In genomic region chr3:148075829-148076716, GRCh38 we compare ENCODE assay signal across 8 cellular contexts.
DNase-seq lines count a peak whose midpoint lies in the region; ATAC-seq and TF ChIP-seq lines count a peak whose summit lies in the region.

No MANE protein-coding gene starts in this region.

- H3K36me3 ChIP-seq in HUES48 (ENCODE audit: control insufficient read depth, insufficient read depth, low read length), result no peaks in the 10 kb centered on the region

- H3K9me3 Mint-ChIP-seq in glutamatergic neuron (ENCODE audit: unreplicated experiment), result no peaks in the 10 kb centered on the region
- H3K9me3 Mint-ChIP-seq in activated CD4-positive, alpha-beta memory T cell treated with anti-CD3 and anti-CD28 coated beads for 36 hours, result no peaks in the 10 kb centered on the region

- H3K36me3 Mint-ChIP-seq in glutamatergic neuron (ENCODE audit: unreplicated experiment), result no peaks in the 10 kb centered on the region
- H3K36me3 Mint-ChIP-seq in activated CD4-positive, alpha-beta memory T cell treated with anti-CD3 and anti-CD28 coated beads for 36 hours, result no peaks in the 10 kb centered on the region

- intact Hi-C loops in activated CD4-positive, alpha-beta memory T cell treated with anti-CD3 and anti-CD28 coated beads for 36 hours (cut with micrococcal nuclease), result no loop called here

- H3K4me3 Mint-ChIP-seq in glutamatergic neuron (ENCODE audit: unreplicated experiment), result no peak overlapping the region
- H3K4me3 Mint-ChIP-seq in activated CD4-positive, alpha-beta memory T cell treated with anti-CD3 and anti-CD28 coated beads for 36 hours, result no peak overlapping the region

- no peaks in the 10 kb centered on the region for H3K27me3 ChIP-seq in HUES48 (ENCODE audit: control insufficient read depth, insufficient read depth, low read length)

- TF ChIP-seq CTCF in glutamatergic neuron (IDR thresholded peaks at IDR 0.05; ENCODE audit: partially characterized antibody, unreplicated experiment) (peak; percentile 50), GM10248 (IDR thresholded peaks at IDR 0.05; ENCODE audit: control extremely low read depth, extremely low read depth, low read depth, missing control alignments) (no peak)

- POLR2A ChIA-PET in GM10248 (lab: Yijun Ruan, JAX), result no interaction called here
- POLR2A ChIA-PET in activated CD4-positive, alpha-beta memory T cell treated with anti-CD3 and anti-CD28 coated beads for 36 hours (lab: Charles Lee), result no interaction called here

- no peak overlapping the region for H3K4me3 ChIP-seq in HUES48 (ENCODE audit: low read depth, low read length)

- no peaks in the 10 kb centered on the region for H3K27me3 Mint-ChIP-seq in glutamatergic neuron (ENCODE audit: unreplicated experiment)
- no peaks in the 10 kb centered on the region for H3K27me3 Mint-ChIP-seq in activated CD4-positive, alpha-beta memory T cell treated with anti-CD3 and anti-CD28 coated beads for 36 hours

- H3K4me1 Mint-ChIP-seq in glutamatergic neuron (ENCODE audit: low read depth, unreplicated experiment), result peaks cover 4% of the 10 kb centered on the region
- H3K4me1 Mint-ChIP-seq in activated CD4-positive, alpha-beta memory T cell treated with anti-CD3 and anti-CD28 coated beads for 36 hours (ENCODE audit: low read depth), result no peaks in the 10 kb centered on the region

- DNase-seq in DMS114 treated with DMSO at 0.1 percent for 48 hours (lab: John Stamatoyannopoulos, UW; ENCODE audit: unreplicated experiment) (peak; percentile 56), SK-N-DZ (ENCODE audit: low spot score) (peak; percentile 66), glutamatergic neuron (no peak), superior temporal gyrus (ENCODE audit: extremely low spot score) (peak; percentile 87), GM10248 (ENCODE audit: extremely low spot score) (no peak)
- DNase-seq in activated CD4-positive, alpha-beta memory T cell treated with anti-CD3 and anti-CD28 coated beads for 36 hours, result no peak

- H3K27ac Mint-ChIP-seq in glutamatergic neuron (ENCODE audit: unreplicated experiment), result no peak overlapping the region
- H3K27ac Mint-ChIP-seq in activated CD4-positive, alpha-beta memory T cell treated with anti-CD3 and anti-CD28 coated beads for 36 hours, result no peak overlapping the region

- H3K4me1 ChIP-seq in HUES48 (ENCODE audit: control insufficient read depth, insufficient read depth, low read length), result peaks cover 6% of the 10 kb centered on the region; the same call in 1 of the 2 replicates

- CTCF ChIA-PET in GM10248 (lab: Yijun Ruan, JAX), result interaction anchor here (1.5 to 2.1 kb wide), 3 partner anchors 16 to 435 kb away, joined by 3 to 6 read pairs (median 3); no protein-coding TSS in a partner anchor
- CTCF ChIA-PET in activated CD4-positive, alpha-beta memory T cell treated with anti-CD3 and anti-CD28 coated beads for 36 hours (lab: Charles Lee), result no interaction called here

- peak overlapping the region; percentile 43 for H3K27ac ChIP-seq in HUES48 (ENCODE audit: low read depth, low read length)

- ATAC-seq in GM19463 (IDR thresholded peaks at IDR 0.05; ENCODE audit: unreplicated experiment), result no peak

- H3K9ac ChIP-seq in HUES48 (ENCODE audit: low read depth, low read length), result no peak overlapping the region

- no peaks in the 10 kb centered on the region for H3K9me3 ChIP-seq in HUES48 (ENCODE audit: control insufficient read depth, insufficient read depth, low read length)

Comparison
In these comparisons a context has a peak if more than half of its experiments do, and no peak if none do; other contexts are left out.
1. DNase-seq: peak in DMS114 treated with DMSO at 0.1 percent for 48 hours (single experiment), SK-N-DZ (single experiment) and superior temporal gyrus (single experiment); none in glutamatergic neuron (single experiment), GM10248 (single experiment) and activated CD4-positive, alpha-beta memory T cell treated with anti-CD3 and anti-CD28 coated beads for 36 hours (single experiment).